Comparison of ENCODE assay signal across 19 cellular contexts in the genomic region with DNA sequence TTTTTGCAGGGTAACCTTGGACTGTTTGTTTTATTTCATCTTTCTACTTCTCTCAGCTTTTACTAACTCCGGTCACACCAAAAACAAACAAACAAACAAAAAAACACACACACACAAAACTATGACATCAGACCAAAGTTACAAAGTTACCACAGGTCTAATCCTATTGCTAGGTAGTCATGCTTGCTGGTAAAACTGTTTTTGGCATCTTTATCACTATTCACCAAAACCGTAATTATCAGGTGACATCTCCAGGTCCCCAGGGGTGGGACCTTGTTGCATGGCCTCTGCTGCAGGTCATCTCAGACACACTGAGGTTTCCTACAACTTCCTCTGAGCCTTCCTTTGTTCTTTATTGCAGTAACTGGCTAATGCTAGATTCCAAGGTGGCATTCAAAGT.
DNase-seq lines count a peak whose midpoint lies in the region; ATAC-seq and TF ChIP-seq lines count a peak whose summit lies in the region.
"Had no signal": no experiment of that assay in that cellular context is flagged by ENCODE, and none has a peak within 500 bp of the region (broad histone marks: within the 10 kb centered on the region; RNA-seq: fewer than 3 reads in every experiment).

No MANE protein-coding gene starts in this region.

- H3K9me3 Mint-ChIP-seq in stimulated activated effector memory CD8-positive, alpha-beta T cell treated with anti-CD3 and anti-CD28 coated beads, Interleukin-12 subunit alpha, Interleukin-12 subunit beta, amount 100 ng/mL, for 72 hours = no peaks in the 10 kb centered on the region

- no peak overlapping the region for H3K4me3 Mint-ChIP-seq in stimulated activated effector memory CD8-positive, alpha-beta T cell treated with anti-CD3 and anti-CD28 coated beads, Interleukin-12 subunit alpha, Interleukin-12 subunit beta, amount 100 ng/mL, for 72 hours
- H3K4me3 Mint-ChIP-seq: dendritic cell treated with granulocyte-macrophage colony-stimulating factor and Interleukin-4, amounts not matched to agents 40 ng/mL and 50 ng/mL, for 4 days; H9; nephron progenitor cell; T-helper 17 cell had no signal

- H2BK120ac ChIP-seq in mesenchymal stem cell (ENCODE audit: low read depth, low read length) = peak overlapping the region; percentile 71

- H3K4me3 ChIP-seq in colonic mucosa (no peak overlapping the region), mesenchymal stem cell (ENCODE audit: insufficient read depth in 1 of 2, low read depth in 1 of 2, low read length in 2 of 2) (no peak overlapping the region)
- H3K4me3 ChIP-seq: BLaER1 had no signal

- no peaks in the 10 kb centered on the region for H3K79me1 ChIP-seq in mesenchymal stem cell (replicated peaks; ENCODE audit: low read length, poor library complexity, severe bottlenecking)

- H3K36me3 ChIP-seq in colonic mucosa = no peaks in the 10 kb centered on the region
- H3K36me3 ChIP-seq in mesenchymal stem cell (ENCODE audit: control insufficient read depth in 1 of 2, insufficient read depth in 2 of 2, low read depth in 1 of 2, low read length in 2 of 2) = no peaks in the 10 kb centered on the region
- H3K36me3 ChIP-seq: BLaER1 had no signal

- no peak overlapping the region for H3K4me2 ChIP-seq in mesenchymal stem cell (ENCODE audit: low read length, poor library complexity, severe bottlenecking)
- H3K4me2 ChIP-seq: BLaER1 had no signal

- H2BK15ac ChIP-seq in mesenchymal stem cell (ENCODE audit: low read depth, poor library complexity, severe bottlenecking) = no peak overlapping the region

- H3K27ac ChIP-seq in colonic mucosa (peak overlapping the region; percentile 38), mesenchymal stem cell (ENCODE audit: low read length, poor library complexity, severe bottlenecking) (no peak overlapping the region), substantia nigra (ENCODE audit: low read depth, low read length, poor library complexity, severe bottlenecking) (peak overlapping the region; percentile 94)
- H3K27ac ChIP-seq: BLaER1 had no signal

- H2BK12ac ChIP-seq in mesenchymal stem cell (ENCODE audit: low read length in 2 of 2) = peak overlapping the region; percentile 83 to 95

- no peak overlapping the region for H3K14ac ChIP-seq in mesenchymal stem cell (ENCODE audit: low read length in 2 of 2)

- DNase-seq in NCI-H460 (ENCODE audit: extremely low read depth, low read depth) = peak; percentile 76
- no peak for DNase-seq in colonic mucosa
- DNase-seq in mesenchymal stem cell = peak; percentile 16
- DNase-seq in substantia nigra (lab: John Stamatoyannopoulos, UW) = no peak
- no peak for DNase-seq in SW 1271 (lab: John Stamatoyannopoulos, UW)
- DNase-seq in stimulated activated effector memory CD8-positive, alpha-beta T cell treated with anti-CD3 and anti-CD28 coated beads, Interleukin-12 subunit alpha, Interleukin-12 subunit beta, amount 100 ng/mL, for 72 hours (ENCODE audit: low spot score in 2 of 2) = no peak
- no peak for DNase-seq in glomerular visceral epithelial cell (ENCODE audit: extremely low spot score)
- DNase-seq: activated CD4-positive, CD25-positive, alpha-beta regulatory T cell treated with anti-CD3 and anti-CD28 coated beads, Interleukin-2, amount 50 U/mL, for 72 hours; H9; NCI-H1436 treated with DMSO at 0.1 percent for 48 hours; NCI-H2227 treated with DMSO at 0.1 percent for 48 hours; nephron progenitor cell; retina; SHP77; stimulated activated CD4-positive, alpha-beta T cell treated with anti-CD3 and anti-CD28 coated beads, Interleukin-1b, Interleukin-23, amount 100 ng/mL, for 48 hours; T-helper 17 cell had no signal

- H3K9me3 ChIP-seq in colonic mucosa (no peaks in the 10 kb centered on the region), mesenchymal stem cell (ENCODE audit: control insufficient read depth, low read length) (no peaks in the 10 kb centered on the region)
- H3K9me3 ChIP-seq: BLaER1 had no signal

- no peaks in the 10 kb centered on the region for H3K36me3 Mint-ChIP-seq in stimulated activated effector memory CD8-positive, alpha-beta T cell treated with anti-CD3 and anti-CD28 coated beads, Interleukin-12 subunit alpha, Interleukin-12 subunit beta, amount 100 ng/mL, for 72 hours

- no peak overlapping the region for H3K23ac ChIP-seq in mesenchymal stem cell (ENCODE audit: low read length in 2 of 2)

- ATAC-seq in stimulated activated effector memory CD8-positive, alpha-beta T cell treated with anti-CD3 and anti-CD28 coated beads, Interleukin-12 subunit alpha, Interleukin-12 subunit beta, amount 100 ng/mL, for 72 hours = no peak
- no peak for ATAC-seq in HG03196 (IDR thresholded peaks at IDR 0.05; ENCODE audit: unreplicated experiment)
- ATAC-seq: T-helper 17 cell had no signal

- H3K27ac Mint-ChIP-seq in stimulated activated effector memory CD8-positive, alpha-beta T cell treated with anti-CD3 and anti-CD28 coated beads, Interleukin-12 subunit alpha, Interleukin-12 subunit beta, amount 100 ng/mL, for 72 hours = no peak overlapping the region
- H3K27ac Mint-ChIP-seq: nephron progenitor cell, T-helper 17 cell had no signal

- H2BK5ac ChIP-seq in mesenchymal stem cell (ENCODE audit: low read depth, low read length, poor library complexity, severe bottlenecking) = no peak overlapping the region

- peak overlapping the region; percentile 69 to 88 for H3K18ac ChIP-seq in mesenchymal stem cell (ENCODE audit: low read depth in 1 of 2, low read length in 2 of 2)

- 0% methylated on average over 2 of the region's 2 CpGs for WGBS in mesenchymal stem cell

- no peak overlapping the region for H2AFZ ChIP-seq in mesenchymal stem cell (ENCODE audit: low read depth, low read length)

- H4K91ac ChIP-seq in mesenchymal stem cell (ENCODE audit: low read length) = peak overlapping the region; percentile 86

- H3K9ac ChIP-seq in colonic mucosa (ENCODE audit: low read depth in 2 of 2, low read length in 2 of 2) (no peak overlapping the region), mesenchymal stem cell (ENCODE audit: low read length) (peak overlapping the region; percentile 75)
- H3K9ac ChIP-seq: BLaER1 had no signal

- no peak for TF ChIP-seq CTCF in colonic mucosa (IDR thresholded peaks at IDR 0.05)

- H2AK5ac ChIP-seq in mesenchymal stem cell (ENCODE audit: low read length, severe bottlenecking) = no peak overlapping the region

- H4K8ac ChIP-seq in mesenchymal stem cell (ENCODE audit: low read length) = peak overlapping the region; percentile 52

- H3K4me1 Mint-ChIP-seq in stimulated activated effector memory CD8-positive, alpha-beta T cell treated with anti-CD3 and anti-CD28 coated beads, Interleukin-12 subunit alpha, Interleukin-12 subunit beta, amount 100 ng/mL, for 72 hours = no peaks in the 10 kb centered on the region

- H3K4me1 ChIP-seq in colonic mucosa (no peaks in the 10 kb centered on the region), mesenchymal stem cell (ENCODE audit: control insufficient read depth, insufficient read depth, low read depth, low read length) (peaks cover 2% of the 10 kb centered on the region)

- intact Hi-C loops in colonic mucosa (cut with DNase I) = no loop called here

- peak overlapping the region in 1 of 2 experiments; percentile 94 for H3K4ac ChIP-seq in mesenchymal stem cell (ENCODE audit: low read depth in 1 of 2, low read length in 2 of 2)

- no peaks in the 10 kb centered on the region for H3K27me3 ChIP-seq in colonic mucosa
- H3K27me3 ChIP-seq in mesenchymal stem cell (ENCODE audit: control insufficient read depth in 1 of 2, insufficient read depth in 1 of 2, low read length in 2 of 2) = no peaks in the 10 kb centered on the region
- H3K27me3 ChIP-seq: BLaER1 had no signal

Comparison
In these comparisons a context has a peak if more than half of its experiments do, and no peak if none do; other contexts are left out.
1. DNase-seq: peak in NCI-H460 (single experiment) and mesenchymal stem cell (single experiment); none in colonic mucosa (single experiment), substantia nigra (0 of 49), SW 1271 (0 of 2), stimulated activated effector memory CD8-positive, alpha-beta T cell treated with anti-CD3 and anti-CD28 coated beads, Interleukin-12 subunit alpha, Interleukin-12 subunit beta, amount 100 ng/mL, for 72 hours (0 of 2) and glomerular visceral epithelial cell (single experiment).